1 cellular context compared by ENCODE assay signal in the genomic region with DNA sequence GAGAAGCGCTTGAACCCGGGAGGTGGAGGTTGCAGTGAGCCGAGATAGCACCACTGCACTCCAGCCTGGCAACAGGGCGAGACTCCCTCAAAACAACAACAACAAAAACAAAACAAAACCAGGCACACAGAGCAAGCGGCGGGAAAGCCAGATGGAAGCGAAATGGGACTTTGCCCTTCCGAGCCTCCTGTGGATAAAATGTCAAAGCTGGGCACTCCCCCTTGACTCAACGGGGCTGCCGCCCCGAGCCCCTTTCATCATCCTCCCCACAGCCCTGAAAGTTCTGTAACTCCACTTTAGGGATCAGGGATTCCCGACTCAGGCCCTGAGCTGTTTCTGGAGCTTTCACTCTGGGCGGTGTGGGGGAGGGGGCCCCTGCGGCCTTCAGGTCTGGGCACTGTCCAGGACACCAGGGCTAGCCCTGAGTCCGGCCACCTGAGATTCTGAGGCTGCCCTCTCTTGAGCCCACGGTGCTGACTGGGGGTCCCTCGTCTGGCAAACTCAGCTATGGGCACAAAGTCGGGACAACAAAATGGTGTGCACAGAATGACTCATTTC.
TF ChIP-seq lines count a peak whose summit lies in the region.

No MANE protein-coding gene starts in this region.

TF ChIP-seq in A549, 52 proteins besides CTCF, POLR2A, EP300 and RAD21:
- TF ChIP-seq JUNB (IDR thresholded peaks at IDR 0.05) (no peak), ZFP36 (IDR thresholded peaks at IDR 0.05; ENCODE audit: borderline replicate concordance, partially characterized antibody) (no peak), SREBF2 (IDR thresholded peaks at IDR 0.05) (no peak), KDM5A (IDR thresholded peaks at IDR 0.05) (no peak), HEYL (CRISPR knock-in tag; IDR thresholded peaks at IDR 0.05) (no peak), TP53 (CRISPR knock-in tag; IDR thresholded peaks at IDR 0.05) (no peak), JUN (IDR thresholded peaks at IDR 0.05) (no peak), HOXA7 (CRISPR knock-in tag; IDR thresholded peaks at IDR 0.05) (no peak), CHD2 (IDR thresholded peaks at IDR 0.05; ENCODE audit: low read length, partially characterized antibody) (no peak), RFX5 (IDR thresholded peaks at IDR 0.05) (no peak)
- TF ChIP-seq, protein P1, sequence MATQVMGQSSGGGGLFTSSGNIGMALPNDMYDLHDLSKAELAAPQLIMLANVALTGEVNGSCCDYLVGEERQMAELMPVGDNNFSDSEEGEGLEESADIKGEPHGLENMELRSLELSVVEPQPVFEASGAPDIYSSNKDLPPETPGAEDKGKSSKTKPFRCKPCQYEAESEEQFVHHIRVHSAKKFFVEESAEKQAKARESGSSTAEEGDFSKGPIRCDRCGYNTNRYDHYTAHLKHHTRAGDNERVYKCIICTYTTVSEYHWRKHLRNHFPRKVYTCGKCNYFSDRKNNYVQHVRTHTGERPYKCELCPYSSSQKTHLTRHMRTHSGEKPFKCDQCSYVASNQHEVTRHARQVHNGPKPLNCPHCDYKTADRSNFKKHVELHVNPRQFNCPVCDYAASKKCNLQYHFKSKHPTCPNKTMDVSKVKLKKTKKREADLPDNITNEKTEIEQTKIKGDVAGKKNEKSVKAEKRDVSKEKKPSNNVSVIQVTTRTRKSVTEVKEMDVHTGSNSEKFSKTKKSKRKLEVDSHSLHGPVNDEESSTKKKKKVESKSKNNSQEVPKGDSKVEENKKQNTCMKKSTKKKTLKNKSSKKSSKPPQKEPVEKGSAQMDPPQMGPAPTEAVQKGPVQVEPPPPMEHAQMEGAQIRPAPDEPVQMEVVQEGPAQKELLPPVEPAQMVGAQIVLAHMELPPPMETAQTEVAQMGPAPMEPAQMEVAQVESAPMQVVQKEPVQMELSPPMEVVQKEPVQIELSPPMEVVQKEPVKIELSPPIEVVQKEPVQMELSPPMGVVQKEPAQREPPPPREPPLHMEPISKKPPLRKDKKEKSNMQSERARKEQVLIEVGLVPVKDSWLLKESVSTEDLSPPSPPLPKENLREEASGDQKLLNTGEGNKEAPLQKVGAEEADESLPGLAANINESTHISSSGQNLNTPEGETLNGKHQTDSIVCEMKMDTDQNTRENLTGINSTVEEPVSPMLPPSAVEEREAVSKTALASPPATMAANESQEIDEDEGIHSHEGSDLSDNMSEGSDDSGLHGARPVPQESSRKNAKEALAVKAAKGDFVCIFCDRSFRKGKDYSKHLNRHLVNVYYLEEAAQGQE (IDR thresholded peaks at IDR 0.05): no peak
- TF ChIP-seq, protein P2, sequence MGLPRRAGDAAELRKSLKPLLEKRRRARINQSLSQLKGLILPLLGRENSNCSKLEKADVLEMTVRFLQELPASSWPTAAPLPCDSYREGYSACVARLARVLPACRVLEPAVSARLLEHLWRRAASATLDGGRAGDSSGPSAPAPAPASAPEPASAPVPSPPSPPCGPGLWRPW (IDR thresholded peaks at IDR 0.05): no peak
